In genomic region chr6:2925842-2926747, GRCh38 we compare ENCODE assay signal across 1 cellular context.
TF ChIP-seq lines count a peak whose summit lies in the region.
"Not testable (repeated sequence)": the region's sequence is repeated elsewhere in the genome, so short reads cannot be mapped to it uniquely, and the experiment has no call there.

No MANE protein-coding gene starts in this region.

TF ChIP-seq in K562, 482 proteins besides CTCF, POLR2A, EP300 and RAD21 (continued from another document):
- peak; percentile 56; the same call in 1 of the 2 replicates for TF ChIP-seq ZNF668 (CRISPR knock-in tag; IDR thresholded peaks at IDR 0.05)
- TF ChIP-seq EHMT2 (IDR thresholded peaks at IDR 0.05), result 0 out of 2 replicates have a peak, but pooled peaks have one; percentile 33
- 0 out of 2 replicates have a peak, but pooled peaks have one; percentile 43 for TF ChIP-seq ZNF76 (CRISPR knock-in tag; IDR thresholded peaks at IDR 0.05; ENCODE audit: borderline replicate concordance)
- peak; percentile 78 for TF ChIP-seq PTTG1 (tag; IDR thresholded peaks at IDR 0.05; ENCODE audit: low read depth)
- peak in 1 of 2 experiments; percentile 56; a peak in 1 of 4 replicates for TF ChIP-seq HDAC1 (IDR thresholded peaks at IDR 0.05)
- not testable (repeated sequence) for TF ChIP-seq MYC (IDR thresholded peaks at IDR 0.05; ENCODE audit: low read depth, low read length)
- TF ChIP-seq MYC (CRISPR knock-in tag; IDR thresholded peaks at IDR 0.05; ENCODE audit: borderline replicate concordance, low read depth), result peak; percentile 89
- peak; percentile 87 for TF ChIP-seq ZNF263 (CRISPR knock-in tag; IDR thresholded peaks at IDR 0.05; ENCODE audit: borderline replicate concordance)
- TF ChIP-seq ZFP1 (CRISPR knock-in tag; IDR thresholded peaks at IDR 0.05), result peak; percentile 69; the same call in 1 of the 2 replicates
- TF ChIP-seq ATF4 (CRISPR knock-in tag; IDR thresholded peaks at IDR 0.05), result 0 out of 2 replicates have a peak, but pooled peaks have one; percentile 54
- TF ChIP-seq ZBTB17 (CRISPR knock-in tag; IDR thresholded peaks at IDR 0.05), result peak; percentile 45; the same call in 1 of the 2 replicates
- peak; percentile 82; the same call in 1 of the 2 replicates for TF ChIP-seq SOX6 (IDR thresholded peaks at IDR 0.05)
- TF ChIP-seq DDX20 (tag; IDR thresholded peaks at IDR 0.05; ENCODE audit: low read depth), result peak; percentile 55; the same call in 1 of the 2 replicates
- TF ChIP-seq FOXK2 (conservative IDR thresholded peaks at IDR 0.05 in 1 of 2, IDR thresholded peaks at IDR 0.05 in 1 of 2; ENCODE audit: low read depth in 2 of 2), result peak in 1 of 2 experiments; percentile 43; a peak in 1 of 4 replicates
- peak in 1 of 2 experiments; percentile 89; a peak in 2 of 4 replicates for TF ChIP-seq RCOR1 (IDR thresholded peaks at IDR 0.05; ENCODE audit: borderline replicate concordance in 1 of 2, low read depth in 2 of 2, low read length in 2 of 2)
- 0 out of 2 replicates have a peak, but pooled peaks have one; percentile 8 for TF ChIP-seq L3MBTL2 (IDR thresholded peaks at IDR 0.05)
- TF ChIP-seq ARID1B (IDR thresholded peaks at IDR 0.05), result peak; percentile 52
- TF ChIP-seq CBFA2T3 (IDR thresholded peaks at IDR 0.05), result peak; percentile 21; the same call in 1 of the 2 replicates
- TF ChIP-seq SMARCA4 (IDR thresholded peaks at IDR 0.05), result peak; percentile 52; the same call in 1 of the 2 replicates
- 0 out of 4 replicates have a peak, but pooled peaks of 1 of the 2 experiments have one; percentile 34 for TF ChIP-seq MAZ (CRISPR knock-in tag; conservative IDR thresholded peaks at IDR 0.05 in 1 of 2, IDR thresholded peaks at IDR 0.05 in 1 of 2)
- TF ChIP-seq KLF6 (CRISPR knock-in tag; IDR thresholded peaks at IDR 0.05; ENCODE audit: borderline replicate concordance), result peak; percentile 80; the same call in 1 of the 2 replicates
